ENCODE assay signal across 8 cellular contexts in the genomic region with DNA sequence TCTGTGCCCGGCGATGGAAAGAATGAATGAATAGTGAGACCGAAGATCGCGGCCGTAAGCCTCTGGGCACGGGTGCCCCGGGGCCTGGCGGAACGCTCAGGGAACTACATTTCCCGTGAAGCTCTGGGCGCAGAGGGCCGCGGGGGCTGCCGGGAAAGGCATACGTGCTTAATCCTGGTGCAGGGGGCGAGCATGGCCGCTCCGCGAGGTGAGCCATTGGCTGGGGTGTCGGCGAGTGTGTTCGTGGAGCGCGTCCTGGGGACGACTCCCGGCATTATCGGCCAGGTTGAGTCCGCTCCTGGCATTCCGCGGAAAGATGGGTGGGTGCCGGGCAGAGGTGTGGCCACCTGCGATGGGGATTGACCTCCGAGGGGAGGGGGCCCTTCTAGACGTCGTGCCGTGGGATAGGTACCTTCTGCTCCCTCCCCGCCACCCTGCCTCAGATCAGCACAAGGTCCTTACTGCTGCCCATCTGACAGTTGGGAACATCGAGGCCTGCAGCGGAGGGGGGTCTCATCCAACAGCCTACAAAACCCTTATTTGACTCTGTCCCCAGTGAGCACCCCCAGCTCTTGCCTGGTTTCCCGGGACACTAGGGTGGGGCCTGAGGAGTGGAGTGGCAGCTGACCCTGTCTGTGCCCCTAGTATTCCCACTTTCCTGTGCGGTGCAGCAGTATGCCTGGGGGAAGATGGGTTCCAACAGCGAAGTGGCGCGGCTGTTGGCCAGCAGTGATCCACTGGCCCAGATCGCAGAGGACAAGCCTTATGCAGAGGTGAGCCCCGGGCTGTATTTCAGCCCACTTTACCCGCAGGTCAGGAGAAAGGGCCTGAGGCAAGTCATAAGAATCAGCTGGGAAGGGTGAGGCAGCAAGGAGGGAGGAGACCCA. TPM values are rescaled to one million over a fixed set of nuclear protein-coding genes. Genes with fewer than 3 reads are reported as not detected.
DNase-seq lines count a peak whose midpoint lies in the region; ATAC-seq, FAIRE-seq and TF ChIP-seq lines count a peak whose summit lies in the region.

A gene with protein sequence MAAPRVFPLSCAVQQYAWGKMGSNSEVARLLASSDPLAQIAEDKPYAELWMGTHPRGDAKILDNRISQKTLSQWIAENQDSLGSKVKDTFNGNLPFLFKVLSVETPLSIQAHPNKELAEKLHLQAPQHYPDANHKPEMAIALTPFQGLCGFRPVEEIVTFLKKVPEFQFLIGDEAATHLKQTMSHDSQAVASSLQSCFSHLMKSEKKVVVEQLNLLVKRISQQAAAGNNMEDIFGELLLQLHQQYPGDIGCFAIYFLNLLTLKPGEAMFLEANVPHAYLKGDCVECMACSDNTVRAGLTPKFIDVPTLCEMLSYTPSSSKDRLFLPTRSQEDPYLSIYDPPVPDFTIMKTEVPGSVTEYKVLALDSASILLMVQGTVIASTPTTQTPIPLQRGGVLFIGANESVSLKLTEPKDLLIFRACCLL (plus strand): TSS at position 161 of the 887 bp plus-strand sequence. CDS start 32 bp downstream, at position 193.

- H3K9me3 ChIP-seq in pancreas (no peaks in the 10 kb centered on the region), thymus (ENCODE audit: control insufficient read depth) (no peaks in the 10 kb centered on the region)

- FAIRE-seq in pancreas (lab: Jason Lieb, UNC): no peak

- TF ChIP-seq CTCF in GM06990 (IDR thresholded peaks at IDR 0.05; ENCODE audit: insufficient read depth, low read length, poor library complexity, severe bottlenecking) (no peak), pancreas (IDR thresholded peaks at IDR 0.05) (no peak)

- POLR2A ChIA-PET in HEK293T (lab: Yijun Ruan, JAX): interaction anchor here (0.5 to 2.9 kb wide), 25 partner anchors 8 to 472 kb away, joined by 3 to 35 read pairs (median 4); a partner anchor contains a TSS

- peaks cover 0 to 23% (median 4%) of the 10 kb centered on the region in 3 donors for H3K4me1 ChIP-seq in pancreas
- peaks cover 11% of the 10 kb centered on the region for H3K4me1 ChIP-seq in thymus (ENCODE audit: control insufficient read depth, insufficient read depth, low read length)

- peak; percentile 84 for DNase-seq in GM06990 (ENCODE audit: extremely low read depth, insufficient read length)
- peak; percentile 97 for DNase-seq in HEK293T (ENCODE audit: extremely low spot score)
- DNase-seq in NCI-H1092 treated with DMSO at 0.1 percent for 48 hours (lab: John Stamatoyannopoulos, UW): peak; percentile 45
- peak; percentile 78 for DNase-seq in T follicular helper cell (ENCODE audit: low read depth)
- DNase-seq in activated naive CD8-positive, alpha-beta T cell treated with anti-CD3 and anti-CD28 coated beads, Interleukin-2, amount 50 U/mL, for 16 hours (ENCODE audit: low read depth, low spot score): peak; percentile 75
- DNase-seq in Right ventricle myocardium inferior (ENCODE audit: missing footprints): peak; percentile 95
- peak; percentile 77 to 93 (median 84) for DNase-seq in pancreas

- H3K36me3 ChIP-seq in GM06990 (ENCODE audit: control insufficient read depth, insufficient read depth, low read length) (peaks cover 15% of the 10 kb centered on the region), pancreas (no peaks in the 10 kb centered on the region), thymus (ENCODE audit: control insufficient read depth, insufficient read depth) (peaks cover 8% of the 10 kb centered on the region)

- WGBS in pancreas, 2 donors: 1% methylated on average over 48 of the region's 48 CpGs
- 5% methylated on average over 48 of the region's 48 CpGs for WGBS in thymus

- H3K4me3 ChIP-seq in GM06990 (replicated peaks; ENCODE audit: low read depth, low read length) (peak within 1 kb of the TSS; percentile 77), pancreas (peak within 1 kb of the TSS; percentile 70 to 95 (median 84)), thymus (ENCODE audit: low read length) (peak within 1 kb of the TSS; percentile 88)

- H3K27me3 ChIP-seq in GM06990 (replicated peaks; ENCODE audit: control insufficient read depth, insufficient read depth, low read length): no peaks in the 10 kb centered on the region
- no peaks in the 10 kb centered on the region for H3K27me3 ChIP-seq in pancreas
- no peaks in the 10 kb centered on the region for H3K27me3 ChIP-seq in thymus (ENCODE audit: control insufficient read depth, insufficient read depth)

- intact Hi-C loops in Right ventricle myocardium inferior (cut with DNase I): loop anchor here (2.0 to 5.0 kb wide), 2 partner anchors 17 to 103 kb away; a partner anchor contains a TSS
- intact Hi-C loops in pancreas (cut with DNase I): no loop called here

- CTCF ChIA-PET in HEK293T (lab: Yijun Ruan, JAX): interaction anchor here (2.8 kb wide), 1 partner anchor 11 kb away, joined by 13 read pairs; no protein-coding TSS in a partner anchor

- H3K27ac ChIP-seq in pancreas: peak within 1 kb of the TSS in 3 of 4 donors; percentile 39 to 81 (median 75)
- H3K27ac ChIP-seq in thymus (ENCODE audit: low read depth): peak within 1 kb of the TSS; percentile 75

- peak; percentile 94 for ATAC-seq in Right ventricle myocardium inferior
- peak; percentile 93 to 99 (median 96) for ATAC-seq in pancreas

TF ChIP-seq in HEK293T, 16 proteins besides CTCF, POLR2A, EP300 and RAD21:
- TF ChIP-seq FOXK2 (IDR thresholded peaks at IDR 0.05): no peak
- peak; percentile 87 for TF ChIP-seq SUZ12 (IDR thresholded peaks at IDR 0.05)
- no peak for TF ChIP-seq FOXA1 (IDR thresholded peaks at IDR 0.05)
- TF ChIP-seq TARDBP (IDR thresholded peaks at IDR 0.05): no peak
- TF ChIP-seq SP1 (IDR thresholded peaks at IDR 0.05): no peak
- peak; percentile 90 for TF ChIP-seq L3MBTL2 (conservative IDR thresholded peaks at IDR 0.05)
- TF ChIP-seq BHLHE40 (IDR thresholded peaks at IDR 0.05; ENCODE audit: borderline replicate concordance): no peak
- no peak for TF ChIP-seq FOXM1 (IDR thresholded peaks at IDR 0.05; ENCODE audit: borderline replicate concordance)
- TF ChIP-seq CTBP1 (IDR thresholded peaks at IDR 0.05; ENCODE audit: borderline replicate concordance): no peak
- TF ChIP-seq ZNF384 (IDR thresholded peaks at IDR 0.05): no peak
- peak; percentile 91 for TF ChIP-seq ELF4 (IDR thresholded peaks at IDR 0.05)
- no peak for TF ChIP-seq HDGF (IDR thresholded peaks at IDR 0.05; ENCODE audit: borderline replicate concordance)
- TF ChIP-seq, protein P1, sequence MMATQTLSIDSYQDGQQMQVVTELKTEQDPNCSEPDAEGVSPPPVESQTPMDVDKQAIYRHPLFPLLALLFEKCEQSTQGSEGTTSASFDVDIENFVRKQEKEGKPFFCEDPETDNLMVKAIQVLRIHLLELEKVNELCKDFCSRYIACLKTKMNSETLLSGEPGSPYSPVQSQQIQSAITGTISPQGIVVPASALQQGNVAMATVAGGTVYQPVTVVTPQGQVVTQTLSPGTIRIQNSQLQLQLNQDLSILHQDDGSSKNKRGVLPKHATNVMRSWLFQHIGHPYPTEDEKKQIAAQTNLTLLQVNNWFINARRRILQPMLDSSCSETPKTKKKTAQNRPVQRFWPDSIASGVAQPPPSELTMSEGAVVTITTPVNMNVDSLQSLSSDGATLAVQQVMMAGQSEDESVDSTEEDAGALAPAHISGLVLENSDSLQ (IDR thresholded peaks at IDR 0.05): no peak
- TF ChIP-seq LEF1 (IDR thresholded peaks at IDR 0.05; ENCODE audit: borderline replicate concordance): no peak
- TF ChIP-seq NFRKB (IDR thresholded peaks at IDR 0.05): peak; percentile 56
- TF ChIP-seq ARNT (IDR thresholded peaks at IDR 0.05): peak; percentile 93

RNA-seq across cellular contexts. Expression of the gene that starts here (rescaled TPM):
- total RNA-seq in Right ventricle myocardium inferior (60.8 TPM), pancreas (10 to 100 TPM; 14.5 to 23.2 (median 22.3) TPM)
- polyA plus RNA-seq in pancreas (10 to 100 TPM; 15.9 to 19.1 TPM), thymus (22.2 TPM)

Comparison
In these comparisons a context has a peak if more than half of its experiments do, and no peak if none do; other contexts are left out.
1. Peak in every context shown above with its lines: DNase-seq, ATAC-seq, H3K4me3 ChIP-seq and H3K27ac ChIP-seq.
2. DNase-seq: peak in every context shown above with its lines; median percentile 97 in HEK293T; 95 in Right ventricle myocardium inferior; 84 in GM06990; 84 in pancreas; 78 in T follicular helper cell; 75 in activated naive CD8-positive, alpha-beta T cell treated with anti-CD3 and anti-CD28 coated beads, Interleukin-2, amount 50 U/mL, for 16 hours; 45 in NCI-H1092 treated with DMSO at 0.1 percent for 48 hours.